3 cellular contexts compared by ENCODE assay signal in genomic region chr3:82525-82924, GRCh38.
"Had no signal": no experiment of that assay in that cellular context is flagged by ENCODE, and none has a peak within 500 bp of the region (broad histone marks: within the 10 kb centered on the region; RNA-seq: fewer than 3 reads in every experiment).

No MANE protein-coding gene starts in this region.

- H3K4me3 ChIP-seq: GM12878 had no signal

- DNase-seq: GDM1, GF-D8 had no signal
